Comparison of ENCODE assay signal across 24 cellular contexts in the genomic region with DNA sequence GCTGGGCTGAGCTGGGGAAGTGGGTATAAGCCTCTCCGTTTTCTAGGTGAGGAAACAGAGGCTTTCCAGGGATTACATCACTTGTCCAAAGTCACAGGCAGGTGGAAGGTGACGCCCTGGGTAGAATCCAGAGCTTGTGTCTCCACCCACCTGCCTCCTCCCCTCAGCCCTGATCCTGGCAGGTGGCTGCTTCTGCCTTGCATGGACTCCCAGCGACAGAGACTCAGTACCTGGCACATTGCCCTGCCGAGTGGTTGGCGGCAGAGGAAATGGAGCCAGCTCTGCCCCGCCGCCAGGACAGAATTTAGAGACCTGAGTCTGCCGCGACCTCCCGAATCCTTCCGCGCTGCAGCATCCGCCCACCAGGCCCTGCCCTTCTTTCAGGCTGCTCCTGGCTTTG. TPM values are rescaled to one million over a fixed set of nuclear protein-coding genes. Genes with fewer than 3 reads are reported as not detected.
DNase-seq lines count a peak whose midpoint lies in the region; ATAC-seq and TF ChIP-seq lines count a peak whose summit lies in the region.
"Had no signal": no experiment of that assay in that cellular context is flagged by ENCODE, and none has a peak within 500 bp of the region (broad histone marks: within the 10 kb centered on the region; RNA-seq: fewer than 3 reads in every experiment).

No MANE protein-coding gene starts in this region.

- H3K27me3 ChIP-seq in transverse colon = no peaks in the 10 kb centered on the region
- H3K27me3 ChIP-seq: breast epithelium, uterus had no signal

- TF ChIP-seq CTCF in VCaP (conservative IDR thresholded peaks at IDR 0.05) (no peak), transverse colon (IDR thresholded peaks at IDR 0.05) (no peak), chondrocyte (IDR thresholded peaks at IDR 0.05) (no peak)

- H3K4me3 ChIP-seq in transverse colon = no peak overlapping the region
- H3K4me3 ChIP-seq: A549, breast epithelium, GM23248, uterus had no signal

- 54% methylated on average over 13 of the region's 13 CpGs; no CpG with 5 or more reads in 1 of the 2 donors for WGBS in transverse colon (ENCODE audit: low coverage in 1 of 2), 2 donors

- H3K4me1 Mint-ChIP-seq in chondrocyte (ENCODE audit: low read depth) = peaks cover 6% of the 10 kb centered on the region
- H3K4me1 Mint-ChIP-seq: CD14-positive monocyte, immature natural killer cell had no signal

- no peak for TF ChIP-seq EP300 in transverse colon (IDR thresholded peaks at IDR 0.05; ENCODE audit: low read depth)

- H3K27ac ChIP-seq in VCaP (peak overlapping the region; percentile 11; the same call in 1 of the 2 replicates), transverse colon (no peak overlapping the region)
- H3K27ac ChIP-seq: A549, breast epithelium, GM23248, HL-60, uterus had no signal

- intact Hi-C loops in transverse colon (cut with DNase I; ENCODE audit: low total_unique reads) = no loop called here

- no peaks in the 10 kb centered on the region for H3K36me3 Mint-ChIP-seq in chondrocyte (ENCODE audit: low read depth)
- H3K36me3 Mint-ChIP-seq: CD14-positive monocyte, immature natural killer cell had no signal

- H3K9me3 ChIP-seq in transverse colon = no peaks in the 10 kb centered on the region
- H3K9me3 ChIP-seq: A549, breast epithelium, uterus had no signal

- peaks cover 0 to 8% (median 0%) of the 10 kb centered on the region in 4 donors for H3K4me1 ChIP-seq in transverse colon
- H3K4me1 ChIP-seq: A549, breast epithelium, uterus had no signal

- no peak for TF ChIP-seq POLR2A in transverse colon (IDR thresholded peaks at IDR 0.05)

- in situ Hi-C loops in transverse colon (cut with MboI; ENCODE audit: low pct_ligation_motif_present in 1 of 4, low pct_unique_long_range_greater_than_20kb in 1 of 4, low sequenced_read_pairs in 3 of 4) = loop anchor here in 1 of 4 donors (25.0 kb wide), 1 partner anchor 241 kb away; no protein-coding TSS in a partner anchor

- H3K36me3 ChIP-seq in transverse colon = no peaks in the 10 kb centered on the region
- H3K36me3 ChIP-seq: breast epithelium, uterus had no signal

- peaks cover 7% of the 10 kb centered on the region for H3K27me3 Mint-ChIP-seq in chondrocyte (ENCODE audit: low read depth)
- H3K27me3 Mint-ChIP-seq: activated naive CD8-positive, alpha-beta T cell treated with anti-CD3 and anti-CD28 coated beads for 36 hours; stimulated activated naive CD8-positive, alpha-beta T cell treated with anti-CD3 and anti-CD28 coated beads, Interleukin-15, amount 100 ng/mL, for 72 hours had no signal

- H3K4me3 Mint-ChIP-seq in chondrocyte (ENCODE audit: unreplicated experiment) = no peak overlapping the region
- H3K4me3 Mint-ChIP-seq: activated CD8-positive, alpha-beta T cell treated with anti-CD3 and anti-CD28 coated beads for 36 hours; activated naive CD8-positive, alpha-beta T cell treated with anti-CD3 and anti-CD28 coated beads for 36 hours; CD14-positive monocyte; immature natural killer cell; stimulated activated naive CD8-positive, alpha-beta T cell treated with anti-CD3 and anti-CD28 coated beads, Interleukin-15, amount 100 ng/mL, for 72 hours had no signal

- DNase-seq in NCI-H748 (lab: John Stamatoyannopoulos, UW; ENCODE audit: unreplicated experiment) (peak; percentile 42), NCI-H748 treated with DMSO at 0.1 percent for 48 hours (lab: John Stamatoyannopoulos, UW) (no peak), NCI-H2171 (lab: John Stamatoyannopoulos, UW) (peak; percentile 74), transverse colon (peak; percentile 64), chondrocyte (ENCODE audit: low spot score) (no peak), midbrain (lab: John Stamatoyannopoulos, UW) (no peak)
- DNase-seq: activated CD8-positive, alpha-beta T cell treated with anti-CD3 and anti-CD28 coated beads for 36 hours; activated naive CD8-positive, alpha-beta T cell treated with anti-CD3 and anti-CD28 coated beads for 36 hours; GM23248; head of caudate nucleus; immature natural killer cell; KBM-7; retina; stimulated activated naive CD8-positive, alpha-beta T cell treated with anti-CD3 and anti-CD28 coated beads, Interleukin-15, amount 100 ng/mL, for 72 hours; uterus had no signal

- H3K9me3 Mint-ChIP-seq in chondrocyte (ENCODE audit: low read depth) = no peaks in the 10 kb centered on the region
- H3K9me3 Mint-ChIP-seq: activated CD8-positive, alpha-beta T cell treated with anti-CD3 and anti-CD28 coated beads for 36 hours; activated naive CD8-positive, alpha-beta T cell treated with anti-CD3 and anti-CD28 coated beads for 36 hours; CD14-positive monocyte; immature natural killer cell; stimulated activated naive CD8-positive, alpha-beta T cell treated with anti-CD3 and anti-CD28 coated beads, Interleukin-15, amount 100 ng/mL, for 72 hours had no signal

- no peak for ATAC-seq in GM18867 (IDR thresholded peaks at IDR 0.05; ENCODE audit: unreplicated experiment)
- ATAC-seq: A549; activated CD8-positive, alpha-beta T cell treated with anti-CD3 and anti-CD28 coated beads for 36 hours; SK-N-SH treated with all-trans-retinoic acid at 6 μM for 48 hours; stimulated activated naive CD8-positive, alpha-beta T cell treated with anti-CD3 and anti-CD28 coated beads, Interleukin-15, amount 100 ng/mL, for 72 hours had no signal

- no peak overlapping the region for H3K27ac Mint-ChIP-seq in chondrocyte (ENCODE audit: unreplicated experiment)
- H3K27ac Mint-ChIP-seq: activated CD8-positive, alpha-beta T cell treated with anti-CD3 and anti-CD28 coated beads for 36 hours; activated naive CD8-positive, alpha-beta T cell treated with anti-CD3 and anti-CD28 coated beads for 36 hours; immature natural killer cell had no signal

RNA-seq across cellular contexts. Expression of a gene that starts 2.1 kb away (rescaled TPM):
- total RNA-seq in transverse colon (not detected), chondrocyte (not detected in 3 replicates)
- total RNA-seq: activated CD8-positive, alpha-beta T cell treated with anti-CD3 and anti-CD28 coated beads for 36 hours; activated naive CD8-positive, alpha-beta T cell treated with anti-CD3 and anti-CD28 coated beads for 36 hours; breast epithelium; fibroblast of lung; GM23248; lung microvascular endothelial cell; uterus had no signal

RNA-seq across cellular contexts. Expression of a gene that starts 39.1 kb away (rescaled TPM):
- total RNA-seq in transverse colon (10 to 100 TPM in 2 of 4 donors, 1 to 10 TPM in 2; 5.9 to 10.8 (median 9.9) TPM), chondrocyte (6.4 to 9.3 TPM (median 6.5 TPM) in 3 replicates)

RNA-seq across cellular contexts. Expression of a gene that starts 58.1 kb away (rescaled TPM):
- total RNA-seq in transverse colon (100 to 1,000 TPM in 1 of 4 donors, 10 to 100 TPM in 3; 14.9 to 154 (median 60.9) TPM), chondrocyte (not detected in 3 replicates)
- total RNA-seq: activated CD8-positive, alpha-beta T cell treated with anti-CD3 and anti-CD28 coated beads for 36 hours; activated naive CD8-positive, alpha-beta T cell treated with anti-CD3 and anti-CD28 coated beads for 36 hours; fibroblast of lung; GM23248; lung microvascular endothelial cell had no signal

Comparison
In these comparisons a context has a peak if more than half of its experiments do, and no peak if none do; other contexts are left out.
1. DNase-seq: peak in NCI-H748 (single experiment), NCI-H2171 (single experiment) and transverse colon (single experiment); none in NCI-H748 treated with DMSO at 0.1 percent for 48 hours (single experiment), chondrocyte (single experiment) and midbrain (single experiment).
2. RNA of a gene that starts 58.1 kb away (total RNA-seq): 14.9 to 154 TPM in transverse colon; not detected in chondrocyte; every median in the first group is over 10 times any median in the second.